In genomic region chr18:69580107-69580506, GRCh38 we compare ENCODE assay signal across 9 cellular contexts.
DNase-seq lines count a peak whose midpoint lies in the region; ATAC-seq lines count a peak whose summit lies in the region.
"Had no signal": no experiment of that assay in that cellular context is flagged by ENCODE, and none has a peak within 500 bp of the region (broad histone marks: within the 10 kb centered on the region; RNA-seq: fewer than 3 reads in every experiment).

No MANE protein-coding gene starts in this region.

- POLR2A ChIA-PET in naive thymus-derived CD8-positive, alpha-beta T cell (lab: Charles Lee) = no interaction called here

- H3K36me3 Mint-ChIP-seq in naive thymus-derived CD8-positive, alpha-beta T cell = no peaks in the 10 kb centered on the region

- DNase-seq in Right ventricle myocardium superior = no peak
- DNase-seq in cardiac septum (ENCODE audit: low spot score) = no peak
- peak; percentile 30 for DNase-seq in RPMI7951 (ENCODE audit: low read depth)
- DNase-seq in naive thymus-derived CD8-positive, alpha-beta T cell = peak in 2 of 10 donors; percentile 2 to 10
- no peak for DNase-seq in 8988T
- DNase-seq in stimulated activated CD4-positive, alpha-beta T cell treated with anti-CD3 and anti-CD28 coated beads, Interleukin-2, amount 100 ng/mL, for 24 hours = no peak
- no peak for DNase-seq in SHP77 treated with DMSO at 0.1 percent for 48 hours (lab: John Stamatoyannopoulos, UW)
- DNase-seq: activated B cell treated with CpG ODN at 0.5 μM for 24 hours had no signal

- peaks cover 4 to 13% (median 9%) of the 10 kb centered on the region in 4 donors for H3K4me1 Mint-ChIP-seq in naive thymus-derived CD8-positive, alpha-beta T cell
- H3K4me1 Mint-ChIP-seq: activated B cell treated with CpG ODN at 0.5 μM for 24 hours had no signal

- intact Hi-C loops in Right ventricle myocardium superior (cut with DNase I) (no loop called here), cardiac septum (cut with DNase I) (no loop called here)

- ATAC-seq in Right ventricle myocardium superior (ENCODE audit: poor library complexity) (peak; percentile 45), HG02884 (IDR thresholded peaks at IDR 0.05; ENCODE audit: unreplicated experiment) (peak; percentile 86)
- ATAC-seq in naive thymus-derived CD8-positive, alpha-beta T cell = peak in 1 of 2 donors; percentile 57

- H3K27ac Mint-ChIP-seq in naive thymus-derived CD8-positive, alpha-beta T cell = peak overlapping the region in 5 of 10 donors; percentile 19 to 61 (median 37)
- H3K27ac Mint-ChIP-seq: activated B cell treated with CpG ODN at 0.5 μM for 24 hours had no signal

- H3K9me3 Mint-ChIP-seq in naive thymus-derived CD8-positive, alpha-beta T cell = peaks cover 0 to 3% (median 0%) of the 10 kb centered on the region in 9 donors
- H3K9me3 Mint-ChIP-seq: activated B cell treated with CpG ODN at 0.5 μM for 24 hours had no signal

- H3K4me3 Mint-ChIP-seq in naive thymus-derived CD8-positive, alpha-beta T cell = peak overlapping the region; percentile 2 to 56 (median 36)
- H3K4me3 Mint-ChIP-seq: activated B cell treated with CpG ODN at 0.5 μM for 24 hours had no signal

- H3K27me3 Mint-ChIP-seq in naive thymus-derived CD8-positive, alpha-beta T cell = no peaks in the 10 kb centered on the region
- H3K27me3 Mint-ChIP-seq: activated B cell treated with CpG ODN at 0.5 μM for 24 hours had no signal
